1 cellular context compared by ENCODE assay signal in the genomic region with DNA sequence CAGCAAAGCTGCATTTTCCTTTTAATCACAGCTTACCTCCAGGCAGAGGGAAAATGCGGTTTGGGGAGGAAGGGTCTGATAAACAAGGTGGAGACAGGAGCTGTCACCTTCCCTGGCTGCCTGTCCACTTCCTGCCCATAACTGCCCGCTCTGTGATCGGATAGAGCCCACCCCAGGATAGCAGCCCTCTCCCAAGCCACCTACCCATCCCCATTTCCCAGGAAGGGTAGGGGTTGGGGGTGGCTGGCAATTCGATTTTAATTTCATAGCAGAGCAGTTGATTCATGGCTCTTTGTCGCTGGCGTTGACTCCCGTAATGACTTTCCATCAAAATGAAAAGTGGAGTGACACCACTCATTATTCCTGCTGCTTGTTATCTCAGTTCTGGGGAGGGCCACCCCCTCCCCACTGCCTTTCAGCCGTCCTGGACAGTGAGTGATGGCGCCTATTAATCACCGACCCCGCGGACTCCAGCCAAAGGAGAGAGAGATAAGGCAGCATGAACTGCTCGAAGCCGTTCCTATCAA.
A peak's percentile ranks its signal among the peaks of the same experiment; 100 is the strongest.
TF ChIP-seq lines count a peak whose summit lies in the region.

No MANE protein-coding gene starts in this region.

TF ChIP-seq in K562, 482 proteins besides CTCF, POLR2A, EP300 and RAD21 (continued from another document and continues in another):
- TF ChIP-seq EWSR1 (IDR thresholded peaks at IDR 0.05; ENCODE audit: borderline replicate concordance, low read depth, partially characterized antibody), result no peak
- TF ChIP-seq THRAP3 (IDR thresholded peaks at IDR 0.05; ENCODE audit: borderline replicate concordance), result no peak
- TF ChIP-seq FOXO4 (CRISPR knock-in tag; IDR thresholded peaks at IDR 0.05), result no peak
- TF ChIP-seq GATAD2A (IDR thresholded peaks at IDR 0.05), result no peak
- TF ChIP-seq THRB (CRISPR knock-in tag; conservative IDR thresholded peaks at IDR 0.05), result no peak
- no peak for TF ChIP-seq CBX1 (IDR thresholded peaks at IDR 0.05; ENCODE audit: low read depth)
- no peak for TF ChIP-seq ZNF75A (CRISPR knock-in tag; IDR thresholded peaks at IDR 0.05)
- TF ChIP-seq ZKSCAN3 (CRISPR knock-in tag; IDR thresholded peaks at IDR 0.05), result no peak
- no peak for TF ChIP-seq ZNF224 (CRISPR knock-in tag; IDR thresholded peaks at IDR 0.05)
- TF ChIP-seq, protein P1, sequence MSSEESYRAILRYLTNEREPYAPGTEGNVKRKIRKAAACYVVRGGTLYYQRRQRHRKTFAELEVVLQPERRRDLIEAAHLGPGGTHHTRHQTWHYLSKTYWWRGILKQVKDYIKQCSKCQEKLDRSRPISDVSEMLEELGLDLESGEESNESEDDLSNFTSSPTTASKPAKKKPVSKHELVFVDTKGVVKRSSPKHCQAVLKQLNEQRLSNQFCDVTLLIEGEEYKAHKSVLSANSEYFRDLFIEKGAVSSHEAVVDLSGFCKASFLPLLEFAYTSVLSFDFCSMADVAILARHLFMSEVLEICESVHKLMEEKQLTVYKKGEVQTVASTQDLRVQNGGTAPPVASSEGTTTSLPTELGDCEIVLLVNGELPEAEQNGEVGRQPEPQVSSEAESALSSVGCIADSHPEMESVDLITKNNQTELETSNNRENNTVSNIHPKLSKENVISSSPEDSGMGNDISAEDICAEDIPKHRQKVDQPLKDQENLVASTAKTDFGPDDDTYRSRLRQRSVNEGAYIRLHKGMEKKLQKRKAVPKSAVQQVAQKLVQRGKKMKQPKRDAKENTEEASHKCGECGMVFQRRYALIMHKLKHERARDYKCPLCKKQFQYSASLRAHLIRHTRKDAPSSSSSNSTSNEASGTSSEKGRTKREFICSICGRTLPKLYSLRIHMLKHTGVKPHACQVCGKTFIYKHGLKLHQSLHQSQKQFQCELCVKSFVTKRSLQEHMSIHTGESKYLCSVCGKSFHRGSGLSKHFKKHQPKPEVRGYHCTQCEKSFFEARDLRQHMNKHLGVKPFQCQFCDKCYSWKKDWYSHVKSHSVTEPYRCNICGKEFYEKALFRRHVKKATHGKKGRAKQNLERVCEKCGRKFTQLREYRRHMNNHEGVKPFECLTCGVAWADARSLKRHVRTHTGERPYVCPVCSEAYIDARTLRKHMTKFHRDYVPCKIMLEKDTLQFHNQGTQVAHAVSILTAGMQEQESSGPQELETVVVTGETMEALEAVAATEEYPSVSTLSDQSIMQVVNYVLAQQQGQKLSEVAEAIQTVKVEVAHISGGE (CRISPR knock-in tag; IDR thresholded peaks at IDR 0.05), result no peak
- TF ChIP-seq SP2 (IDR thresholded peaks at IDR 0.05; ENCODE audit: extremely low read depth, low read depth, low read length, poor library complexity, severe bottlenecking), result no peak
- peak; percentile 35 for TF ChIP-seq FOXM1 (IDR thresholded peaks at IDR 0.05; ENCODE audit: low read depth)
- TF ChIP-seq FOXM1 (CRISPR knock-in tag; IDR thresholded peaks at IDR 0.05; ENCODE audit: low read depth), result no peak
- TF ChIP-seq RBM14 (IDR thresholded peaks at IDR 0.05; ENCODE audit: borderline replicate concordance, insufficient read depth, low read depth, low read length), result no peak
- no peak for TF ChIP-seq CBX2 (IDR thresholded peaks at IDR 0.05; ENCODE audit: insufficient read depth, low read length, poor library complexity, severe bottlenecking)
- TF ChIP-seq ZEB2 (IDR thresholded peaks at IDR 0.05), result no peak
- TF ChIP-seq ZBTB7A (IDR thresholded peaks at IDR 0.05; ENCODE audit: borderline replicate concordance, control insufficient read depth, low read depth, low read length), result peak; percentile 67; the same call in 1 of the 2 replicates
- no peak for TF ChIP-seq ZNF143 (CRISPR knock-in tag; IDR thresholded peaks at IDR 0.05)
- no peak; a peak in 1 of 4 replicates for TF ChIP-seq ARNT (IDR thresholded peaks at IDR 0.05)
- TF ChIP-seq, protein P2, sequence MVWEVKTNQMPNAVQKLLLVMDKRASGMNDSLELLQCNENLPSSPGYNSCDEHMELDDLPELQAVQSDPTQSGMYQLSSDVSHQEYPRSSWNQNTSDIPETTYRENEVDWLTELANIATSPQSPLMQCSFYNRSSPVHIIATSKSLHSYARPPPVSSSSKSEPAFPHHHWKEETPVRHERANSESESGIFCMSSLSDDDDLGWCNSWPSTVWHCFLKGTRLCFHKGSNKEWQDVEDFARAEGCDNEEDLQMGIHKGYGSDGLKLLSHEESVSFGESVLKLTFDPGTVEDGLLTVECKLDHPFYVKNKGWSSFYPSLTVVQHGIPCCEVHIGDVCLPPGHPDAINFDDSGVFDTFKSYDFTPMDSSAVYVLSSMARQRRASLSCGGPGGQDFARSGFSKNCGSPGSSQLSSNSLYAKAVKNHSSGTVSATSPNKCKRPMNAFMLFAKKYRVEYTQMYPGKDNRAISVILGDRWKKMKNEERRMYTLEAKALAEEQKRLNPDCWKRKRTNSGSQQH (CRISPR knock-in tag; IDR thresholded peaks at IDR 0.05), result no peak
- TF ChIP-seq DACH1 (IDR thresholded peaks at IDR 0.05; ENCODE audit: partially characterized antibody), result peak; percentile 48
- TF ChIP-seq KAT2B (IDR thresholded peaks at IDR 0.05; ENCODE audit: low read depth, low read length), result no peak
- no peak for TF ChIP-seq HMGXB4 (CRISPR knock-in tag; IDR thresholded peaks at IDR 0.05)
- TF ChIP-seq ZNF217 (CRISPR knock-in tag; IDR thresholded peaks at IDR 0.05), result no peak
- TF ChIP-seq ZNF512 (tag; IDR thresholded peaks at IDR 0.05), result no peak
- TF ChIP-seq ZNF133 (CRISPR knock-in tag; IDR thresholded peaks at IDR 0.05), result no peak
- no peak for TF ChIP-seq PURB (CRISPR knock-in tag; IDR thresholded peaks at IDR 0.05; ENCODE audit: low read depth)
- TF ChIP-seq ZNF398 (CRISPR knock-in tag; IDR thresholded peaks at IDR 0.05), result no peak
- TF ChIP-seq THAP7 (CRISPR knock-in tag; IDR thresholded peaks at IDR 0.05), result no peak
- no peak for TF ChIP-seq KDM2B (CRISPR knock-in tag; IDR thresholded peaks at IDR 0.05)
- no peak for TF ChIP-seq DIDO1 (tag; IDR thresholded peaks at IDR 0.05; ENCODE audit: low read depth)
- TF ChIP-seq ZNF263 (CRISPR knock-in tag; IDR thresholded peaks at IDR 0.05; ENCODE audit: borderline replicate concordance), result peak; percentile 19; the same call in 1 of the 2 replicates
- TF ChIP-seq, protein P3, sequence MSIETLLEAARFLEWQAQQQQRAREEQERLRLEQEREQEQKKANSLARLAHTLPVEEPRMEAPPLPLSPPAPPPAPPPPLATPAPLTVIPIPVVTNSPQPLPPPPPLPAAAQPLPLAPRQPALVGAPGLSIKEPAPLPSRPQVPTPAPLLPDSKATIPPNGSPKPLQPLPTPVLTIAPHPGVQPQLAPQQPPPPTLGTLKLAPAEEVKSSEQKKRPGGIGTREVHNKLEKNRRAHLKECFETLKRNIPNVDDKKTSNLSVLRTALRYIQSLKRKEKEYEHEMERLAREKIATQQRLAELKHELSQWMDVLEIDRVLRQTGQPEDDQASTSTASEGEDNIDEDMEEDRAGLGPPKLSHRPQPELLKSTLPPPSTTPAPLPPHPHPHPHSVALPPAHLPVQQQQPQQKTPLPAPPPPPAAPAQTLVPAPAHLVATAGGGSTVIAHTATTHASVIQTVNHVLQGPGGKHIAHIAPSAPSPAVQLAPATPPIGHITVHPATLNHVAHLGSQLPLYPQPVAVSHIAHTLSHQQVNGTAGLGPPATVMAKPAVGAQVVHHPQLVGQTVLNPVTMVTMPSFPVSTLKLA (conservative IDR thresholded peaks at IDR 0.05), result no peak
- no peak for TF ChIP-seq SIN3A (IDR thresholded peaks at IDR 0.05; ENCODE audit: borderline replicate concordance in 2 of 2, control insufficient read depth in 1 of 2, low read depth in 2 of 2, low read length in 2 of 2)
- TF ChIP-seq NFXL1 (CRISPR knock-in tag; IDR thresholded peaks at IDR 0.05), result no peak
- TF ChIP-seq ZNF830 (CRISPR knock-in tag; IDR thresholded peaks at IDR 0.05), result no peak
- peak; percentile 17; the same call in 1 of the 2 replicates for TF ChIP-seq SUPT5H (IDR thresholded peaks at IDR 0.05)
- 0 out of 2 replicates have a peak, but pooled peaks have one; percentile 20 for TF ChIP-seq MTA3 (IDR thresholded peaks at IDR 0.05; ENCODE audit: borderline replicate concordance)
- no peak for TF ChIP-seq POLR2AphosphoS2 (IDR thresholded peaks at IDR 0.05; ENCODE audit: low read length)
- no peak for TF ChIP-seq IRF9 (tag; IDR thresholded peaks at IDR 0.05)
- no peak for TF ChIP-seq RBM25 (IDR thresholded peaks at IDR 0.05; ENCODE audit: low read depth, low read length, severe bottlenecking)
- no peak for TF ChIP-seq HOXB6 (CRISPR knock-in tag; IDR thresholded peaks at IDR 0.05; ENCODE audit: borderline replicate concordance)
- peak; percentile 35 to 53; a peak in 2 of 4 replicates for TF ChIP-seq KDM1A (IDR thresholded peaks at IDR 0.05)
- no peak for TF ChIP-seq ZNF695 (CRISPR knock-in tag; IDR thresholded peaks at IDR 0.05)
- TF ChIP-seq ZFP30 (CRISPR knock-in tag; IDR thresholded peaks at IDR 0.05; ENCODE audit: borderline replicate concordance), result no peak
